Comparison of ENCODE assay signal across 9 cellular contexts in genomic region chr10:11245510-11245909, GRCh38.
DNase-seq lines count a peak whose midpoint lies in the region; ATAC-seq, FAIRE-seq and TF ChIP-seq lines count a peak whose summit lies in the region.
"Had no signal": no experiment of that assay in that cellular context is flagged by ENCODE, and none has a peak within 500 bp of the region (broad histone marks: within the 10 kb centered on the region; RNA-seq: fewer than 3 reads in every experiment).

No MANE protein-coding gene starts in this region.

- ATAC-seq in GM18498 (IDR thresholded peaks at IDR 0.05; ENCODE audit: unreplicated experiment) (peak; percentile 36), GM19467 (IDR thresholded peaks at IDR 0.05; ENCODE audit: unreplicated experiment) (peak; percentile 40), HG03280 (IDR thresholded peaks at IDR 0.05; ENCODE audit: unreplicated experiment) (peak; percentile 37), GM12878 (peak; percentile 50), left ventricle myocardium superior (no peak)

- intact Hi-C loops in GM12878 (cut with micrococcal nuclease; ENCODE audit: unreplicated experiment) (loop anchor here (1.0 to 5.0 kb wide), 3 partner anchors 36 to 138 kb away; no protein-coding TSS in a partner anchor), left ventricle myocardium superior (cut with micrococcal nuclease) (no loop called here)

- H2AFZ ChIP-seq in GM12878 (ENCODE audit: control insufficient read depth, low read depth, low read length) = no peak overlapping the region

- peak overlapping the region; percentile 78 for H3K9ac ChIP-seq in GM12878 (ENCODE audit: control insufficient read depth, insufficient read depth, low read length)

- RAD21 ChIA-PET in GM12878 (lab: Charles Lee; ENCODE audit: unreplicated experiment) = interaction anchor here (0.7 to 15.0 kb wide), 18 partner anchors 9 to 100 kb away, joined by 3 to 212 read pairs (median 6); no protein-coding TSS in a partner anchor

- H3K4me1 ChIP-seq in GM12878 (ENCODE audit: control insufficient read depth, insufficient read depth, low read length) = peaks cover 72% of the 10 kb centered on the region

- no peaks in the 10 kb centered on the region for H3K9me3 ChIP-seq in GM12878 (replicated peaks; ENCODE audit: control insufficient read depth, insufficient read depth, low read length)

- CTCF ChIA-PET in GM12878 (lab: Yijun Ruan, JAX) = interaction anchor here (0.8 to 7.6 kb wide), 10 partner anchors 10 to 132 kb away, joined by 3 to 89 read pairs (median 8); no protein-coding TSS in a partner anchor

- DNase-seq in GM12878 (ENCODE audit: low read depth, low spot score) (peak; percentile 84), SHP77 (lab: John Stamatoyannopoulos, UW) (no peak), AML-193 (lab: John Stamatoyannopoulos, UW) (no peak), left ventricle myocardium superior (no peak), NCI-H1105 (lab: John Stamatoyannopoulos, UW) (no peak)
- DNase-seq: NCI-H2081 treated with DMSO at 0.1 percent for 48 hours had no signal

- H3K27me3 ChIP-seq in GM12878 (replicated peaks in 1 of 2; ENCODE audit: control insufficient read depth in 2 of 2, insufficient read depth in 2 of 2, low read length in 1 of 2) = no peaks in the 10 kb centered on the region

- peak; percentile 44 for FAIRE-seq in GM12878 (lab: Jason Lieb, UNC)

- H3K4me3 ChIP-seq in GM12878 = peak overlapping the region; percentile 45; the same call in 1 of the 2 replicates

- H4K20me1 ChIP-seq in GM12878 (ENCODE audit: control insufficient read depth, insufficient read depth) = no peaks in the 10 kb centered on the region

- H3K36me3 ChIP-seq in GM12878 (ENCODE audit: control insufficient read depth in 2 of 2, insufficient read depth in 2 of 2, low read length in 1 of 2) = peaks cover 12 to 27% of the 10 kb centered on the region in 2 experiments

- SMC1A ChIA-PET in GM12878 (lab: Charles Lee; ENCODE audit: uncharacterized antibody, unreplicated experiment) = interaction anchor here (0.6 to 15.6 kb wide), 16 partner anchors 9 to 133 kb away, joined by 3 to 417 read pairs (median 4); no protein-coding TSS in a partner anchor

- TF ChIP-seq CTCF in GM12878 (IDR thresholded peaks at IDR 0.05 in 2 of 3, conservative IDR thresholded peaks at IDR 0.05 in 1 of 3; ENCODE audit: control insufficient read depth in 2 of 3, extremely low read depth in 1 of 3, insufficient read depth in 1 of 3, low read depth in 3 of 3, low read length in 3 of 3) = peak in 1 of 3 experiments; percentile 20; a peak in 2 of 6 replicates

- H3K27ac ChIP-seq in GM12878 (ENCODE audit: control insufficient read depth, insufficient read depth) = peak overlapping the region; percentile 97

- peaks cover 91% of the 10 kb centered on the region for H3K79me2 ChIP-seq in GM12878 (ENCODE audit: control insufficient read depth, insufficient read depth, low read length)

- in situ Hi-C loops in GM12878 (cut with MboI) = no loop called here

- peak; percentile 13 to 61; a peak in 3 of 4 replicates for TF ChIP-seq EP300 in GM12878 (IDR thresholded peaks at IDR 0.05; ENCODE audit: borderline replicate concordance in 1 of 2, control insufficient read depth in 1 of 2, low read depth in 2 of 2, low read length in 2 of 2)

- POLR2A ChIA-PET in GM12878 (lab: Charles Lee) = interaction anchor here (1.0 to 8.2 kb wide), 12 partner anchors 9 to 96 kb away, joined by 3 to 130 read pairs (median 7); no protein-coding TSS in a partner anchor

- BruUV-seq in GM12878 (replicated peaks; lab: Mats Ljungman, UMichigan) = no TSS peak

- WGBS in GM12878 (ENCODE audit: insufficient coverage, insufficient replicate concordance, low lambda C conversion rate, missing lambda C conversion rate) = 1% methylated on average over 8 of the region's 8 CpGs

- TF ChIP-seq POLR2A in GM12878 (IDR thresholded peaks at IDR 0.05; ENCODE audit: low read depth, low read length) = peak; percentile 75

- peak overlapping the region; percentile 97 for H3K4me2 ChIP-seq in GM12878 (ENCODE audit: control insufficient read depth, insufficient read depth)

- TF ChIP-seq RAD21 in GM12878 (IDR thresholded peaks at IDR 0.05; ENCODE audit: insufficient read depth, low read depth, low read length) = 0 out of 2 replicates have a peak, but pooled peaks have one; percentile 21

TF ChIP-seq in GM12878, 131 proteins besides CTCF, POLR2A, EP300 and RAD21 (continues in another document):
- peak; percentile 11; the same call in 1 of the 2 replicates for TF ChIP-seq SMARCA5 (IDR thresholded peaks at IDR 0.05)
- TF ChIP-seq JUND (IDR thresholded peaks at IDR 0.05; ENCODE audit: low read depth, low read length) = 0 out of 2 replicates have a peak, but pooled peaks have one; percentile 25
- TF ChIP-seq RELA (IDR thresholded peaks at IDR 0.05; ENCODE audit: borderline replicate concordance, partially characterized antibody) = no peak
- TF ChIP-seq ELK1 (IDR thresholded peaks at IDR 0.05; ENCODE audit: low read depth, low read length) = no peak
- TF ChIP-seq PAX8 (IDR thresholded peaks at IDR 0.05) = no peak
- no peak for TF ChIP-seq NRF1 (conservative IDR thresholded peaks at IDR 0.05; ENCODE audit: low read depth, low read length)
- TF ChIP-seq TBL1XR1 (IDR thresholded peaks at IDR 0.05; ENCODE audit: low read depth, low read length) = 0 out of 2 replicates have a peak, but pooled peaks have one; percentile 14
- TF ChIP-seq BCLAF1 (IDR thresholded peaks at IDR 0.05) = no peak
- TF ChIP-seq TAF1 (IDR thresholded peaks at IDR 0.05; ENCODE audit: borderline replicate concordance, low read depth, low read length) = no peak
- TF ChIP-seq FOXK2 (IDR thresholded peaks at IDR 0.05) = no peak
- TF ChIP-seq TCF7 (IDR thresholded peaks at IDR 0.05; ENCODE audit: borderline replicate concordance) = no peak
- TF ChIP-seq IRF4 (IDR thresholded peaks at IDR 0.05; ENCODE audit: low read depth, low read length) = peak; percentile 82; the same call in 1 of the 2 replicates
- TF ChIP-seq SUPT20H (IDR thresholded peaks at IDR 0.05; ENCODE audit: borderline replicate concordance, control insufficient read depth, low read depth, low read length) = no peak
- no peak for TF ChIP-seq NKRF (conservative IDR thresholded peaks at IDR 0.05)
- no peak for TF ChIP-seq ESRRA (IDR thresholded peaks at IDR 0.05; ENCODE audit: low read length)
